24 cellular contexts compared by ENCODE assay signal in the genomic region with DNA sequence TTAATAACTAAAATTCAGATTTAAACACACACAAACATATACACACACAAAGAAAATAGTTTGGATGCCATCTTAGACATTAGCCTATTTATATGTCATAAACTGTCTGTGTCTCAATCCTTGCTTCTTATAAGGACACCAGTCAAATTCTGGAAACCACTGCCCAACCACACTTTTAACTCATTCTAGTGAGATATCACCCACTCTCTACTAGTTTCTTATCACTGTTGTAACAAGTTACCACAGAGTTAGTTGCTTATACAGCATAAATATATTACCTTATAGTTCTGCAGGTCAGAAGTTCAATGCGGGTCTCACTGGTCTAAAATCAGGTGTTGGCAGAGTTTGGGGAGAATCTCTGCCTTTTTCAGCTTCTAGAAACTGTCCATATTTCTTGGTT.
DNase-seq lines count a peak whose midpoint lies in the region; ATAC-seq and TF ChIP-seq lines count a peak whose summit lies in the region.
"Had no signal": no experiment of that assay in that cellular context is flagged by ENCODE, and none has a peak within 500 bp of the region (broad histone marks: within the 10 kb centered on the region; RNA-seq: fewer than 3 reads in every experiment).

No MANE protein-coding gene starts in this region.

- no peak for DNase-seq in central memory CD8-positive, alpha-beta T cell (ENCODE audit: low spot score in 2 of 2)
- DNase-seq in MCF 10A (ENCODE audit: unreplicated experiment) = no peak
- DNase-seq in kidney glomerular epithelial cell (lab: John Stamatoyannopoulos, UW) = no peak
- no peak for DNase-seq in CD4-positive, alpha-beta memory T cell
- DNase-seq: activated CD4-positive, CD25-positive, alpha-beta regulatory T cell treated with anti-CD3 and anti-CD28 coated beads, Interleukin-2, amount 50 U/mL, for 72 hours; activated gamma-delta T cell treated with Interleukin-2 at 50 U/mL for 16 hours; adrenal gland; CD8-positive, alpha-beta T cell; GDM1; NCI-H1092; NCI-H1930; NCI-H226; NCI-H774; SHP77; sigmoid colon had no signal

- H3K9me3 ChIP-seq in CD4-positive, alpha-beta memory T cell (ENCODE audit: control insufficient read depth in 1 of 2, low read length in 2 of 2) = no peaks in the 10 kb centered on the region
- H3K9me3 ChIP-seq: adrenal gland, sigmoid colon, suprapubic skin had no signal

- POLR2A ChIA-PET in MCF 10A (lab: Yijun Ruan, JAX) = no interaction called here
- POLR2A ChIA-PET in CD4-positive, alpha-beta memory T cell (lab: Charles Lee; ENCODE audit: partially characterized antibody) = no interaction called here

- H3K4me1 Mint-ChIP-seq in central memory CD8-positive, alpha-beta T cell = peaks cover 13% of the 10 kb centered on the region
- peaks cover 4% of the 10 kb centered on the region for H3K4me1 Mint-ChIP-seq in MCF 10A (ENCODE audit: insufficient read depth, unreplicated experiment)
- H3K4me1 Mint-ChIP-seq in CD4-positive, alpha-beta memory T cell = no peaks in the 10 kb centered on the region

- ATAC-seq in GM18498 (IDR thresholded peaks at IDR 0.05; ENCODE audit: unreplicated experiment) (peak; percentile 26), GM21619 (IDR thresholded peaks at IDR 0.05; ENCODE audit: unreplicated experiment) (peak; percentile 29), HG03432 (IDR thresholded peaks at IDR 0.05; ENCODE audit: unreplicated experiment) (peak; percentile 26), GM18520 (IDR thresholded peaks at IDR 0.05; ENCODE audit: unreplicated experiment) (no peak)
- ATAC-seq in central memory CD8-positive, alpha-beta T cell (replicated peaks; ENCODE audit: extremely low read depth, poor library complexity, severe bottlenecking) = peak; percentile 14
- ATAC-seq: CD8-positive, alpha-beta T cell had no signal

- intact Hi-C loops in MCF 10A (cut with micrococcal nuclease) = no loop called here
- intact Hi-C loops in CD4-positive, alpha-beta memory T cell (cut with micrococcal nuclease) = no loop called here

- H3K36me3 ChIP-seq in CD4-positive, alpha-beta memory T cell (ENCODE audit: insufficient read depth, low read length) = no peaks in the 10 kb centered on the region
- H3K36me3 ChIP-seq: adrenal gland, neural progenitor cell, sigmoid colon, suprapubic skin had no signal

- H3K27ac Mint-ChIP-seq in central memory CD8-positive, alpha-beta T cell (ENCODE audit: low read depth) = no peak overlapping the region
- no peak overlapping the region for H3K27ac Mint-ChIP-seq in MCF 10A (ENCODE audit: low read depth, unreplicated experiment)
- no peak overlapping the region for H3K27ac Mint-ChIP-seq in CD4-positive, alpha-beta memory T cell
- H3K27ac Mint-ChIP-seq: CD8-positive, alpha-beta T cell; neural progenitor cell; progenitor cell of endocrine pancreas had no signal

- H3K27me3 Mint-ChIP-seq in central memory CD8-positive, alpha-beta T cell = peaks cover 6% of the 10 kb centered on the region
- H3K27me3 Mint-ChIP-seq in MCF 10A (ENCODE audit: insufficient read depth, unreplicated experiment) = no peaks in the 10 kb centered on the region
- H3K27me3 Mint-ChIP-seq in CD4-positive, alpha-beta memory T cell = peaks cover 6 to 17% of the 10 kb centered on the region in 2 donors

- no peak overlapping the region for H3K4me3 Mint-ChIP-seq in central memory CD8-positive, alpha-beta T cell
- no peak overlapping the region for H3K4me3 Mint-ChIP-seq in MCF 10A (ENCODE audit: unreplicated experiment)
- H3K4me3 Mint-ChIP-seq in CD4-positive, alpha-beta memory T cell = no peak overlapping the region
- H3K4me3 Mint-ChIP-seq: CD8-positive, alpha-beta T cell; neural progenitor cell had no signal

- no peaks in the 10 kb centered on the region for H3K4me1 ChIP-seq in CD4-positive, alpha-beta memory T cell (ENCODE audit: insufficient read depth, low read length)
- H3K4me1 ChIP-seq: adrenal gland, neural progenitor cell had no signal

- no TSS peak for BruUV-seq in MCF 10A (replicated peaks; lab: Mats Ljungman, UMichigan)

- H3K27ac ChIP-seq in CD4-positive, alpha-beta memory T cell (ENCODE audit: low read depth, low read length) = no peak overlapping the region
- H3K27ac ChIP-seq: adrenal gland, coronary artery, neural progenitor cell, PC-9, sigmoid colon, suprapubic skin had no signal

- H3K4me3 ChIP-seq in CD4-positive, alpha-beta memory T cell (ENCODE audit: low read length in 2 of 2) = no peak overlapping the region
- H3K4me3 ChIP-seq: adrenal gland, coronary artery, neural progenitor cell, PC-9, sigmoid colon, suprapubic skin had no signal

- CTCF ChIA-PET in MCF 10A (lab: Yijun Ruan, JAX) = no interaction called here
- CTCF ChIA-PET in CD4-positive, alpha-beta memory T cell (lab: Charles Lee; ENCODE audit: partially characterized antibody) = no interaction called here

- TF ChIP-seq CTCF in MCF 10A (IDR thresholded peaks at IDR 0.05; ENCODE audit: unreplicated experiment) = no peak

- no peaks in the 10 kb centered on the region for H3K27me3 ChIP-seq in CD4-positive, alpha-beta memory T cell (ENCODE audit: insufficient read depth, low read length)
- H3K27me3 ChIP-seq: adrenal gland, sigmoid colon, suprapubic skin had no signal

- H3K36me3 Mint-ChIP-seq in central memory CD8-positive, alpha-beta T cell (ENCODE audit: insufficient read depth) = no peaks in the 10 kb centered on the region
- no peaks in the 10 kb centered on the region for H3K36me3 Mint-ChIP-seq in MCF 10A (ENCODE audit: insufficient read depth, unreplicated experiment)
- no peaks in the 10 kb centered on the region for H3K36me3 Mint-ChIP-seq in CD4-positive, alpha-beta memory T cell
- H3K36me3 Mint-ChIP-seq: CD8-positive, alpha-beta T cell; neural progenitor cell had no signal

- no peaks in the 10 kb centered on the region for H3K9me3 Mint-ChIP-seq in central memory CD8-positive, alpha-beta T cell
- H3K9me3 Mint-ChIP-seq in MCF 10A (ENCODE audit: unreplicated experiment) = peaks cover 2% of the 10 kb centered on the region
- peaks cover 0 to 3% (median 0%) of the 10 kb centered on the region in 8 donors for H3K9me3 Mint-ChIP-seq in CD4-positive, alpha-beta memory T cell
- H3K9me3 Mint-ChIP-seq: CD8-positive, alpha-beta T cell; neural progenitor cell had no signal
